In genomic region chr5:150511641-150512367, GRCh38 we compare ENCODE assay signal across 9 cellular contexts. TPM values are rescaled to one million over a fixed set of nuclear protein-coding genes. Genes with fewer than 3 reads are reported as not detected.
DNase-seq lines count a peak whose midpoint lies in the region; ATAC-seq and TF ChIP-seq lines count a peak whose summit lies in the region.
"Had no signal": no experiment of that assay in that cellular context is flagged by ENCODE, and none has a peak within 500 bp of the region (broad histone marks: within the 10 kb centered on the region; RNA-seq: fewer than 3 reads in every experiment).

No MANE protein-coding gene starts in this region.

- peaks cover 49% of the 10 kb centered on the region for H3K4me1 Mint-ChIP-seq in CD14-positive monocyte
- H3K4me1 Mint-ChIP-seq: central memory CD8-positive, alpha-beta T cell had no signal

- H3K4me3 ChIP-seq in SJSA1, result no peak overlapping the region
- H3K4me3 ChIP-seq in fibroblast of villous mesenchyme (ENCODE audit: low read depth, low read length), result no peak overlapping the region

- DNase-seq in CD14-positive monocyte (ENCODE audit: low spot score), result no peak
- DNase-seq in SJSA1 (ENCODE audit: low read depth in 1 of 2, low spot score in 2 of 2), result peak; percentile 49 to 80
- peak; percentile 88 for DNase-seq in fibroblast of villous mesenchyme (ENCODE audit: low read depth)
- DNase-seq in omental fat pad (ENCODE audit: low spot score), result no peak
- no peak for DNase-seq in NCI-H2107 (lab: John Stamatoyannopoulos, UW)
- no peak for DNase-seq in activated T-cell treated with anti-CD3 and anti-CD28 coated beads for 4 hours
- no peak for DNase-seq in DMS79 (lab: John Stamatoyannopoulos, UW)

- TF ChIP-seq CTCF in CD14-positive monocyte (IDR thresholded peaks at IDR 0.05) (no peak), fibroblast of villous mesenchyme (IDR thresholded peaks at IDR 0.05; ENCODE audit: insufficient read depth, low read depth, low read length) (no peak), omental fat pad (IDR thresholded peaks at IDR 0.05) (no peak)

- intact Hi-C loops in CD14-positive monocyte (cut with micrococcal nuclease), result no loop called here

- peaks cover 0 to 2% (median 0%) of the 10 kb centered on the region in 7 donors for H3K9me3 Mint-ChIP-seq in CD14-positive monocyte
- H3K9me3 Mint-ChIP-seq: central memory CD8-positive, alpha-beta T cell had no signal

- peak overlapping the region in 5 of 7 donors; percentile 55 to 71 (median 68) for H3K27ac Mint-ChIP-seq in CD14-positive monocyte

- H3K27ac ChIP-seq in SJSA1, result no peak overlapping the region

- peaks cover 0 to 3% (median 0%) of the 10 kb centered on the region in 3 donors for H3K27me3 Mint-ChIP-seq in CD14-positive monocyte (ENCODE audit: low read depth in 3 of 3)
- H3K27me3 Mint-ChIP-seq: central memory CD8-positive, alpha-beta T cell had no signal

- H3K27me3 ChIP-seq in SJSA1 (replicated peaks), result no peaks in the 10 kb centered on the region

- H3K36me3 Mint-ChIP-seq in CD14-positive monocyte, result peaks cover 15 to 30% of the 10 kb centered on the region in 2 donors

- peaks cover 33% of the 10 kb centered on the region for H3K36me3 ChIP-seq in SJSA1

- ATAC-seq in omental fat pad (ENCODE audit: low FRiP score) (peak; percentile 15), HG03460 (IDR thresholded peaks at IDR 0.05; ENCODE audit: unreplicated experiment) (no peak)

- H3K4me1 ChIP-seq in SJSA1 (replicated peaks), result peaks cover 67% of the 10 kb centered on the region

- no peaks in the 10 kb centered on the region for H3K9me3 ChIP-seq in SJSA1 (replicated peaks)

- no peak overlapping the region for H3K4me3 Mint-ChIP-seq in CD14-positive monocyte
- H3K4me3 Mint-ChIP-seq: central memory CD8-positive, alpha-beta T cell had no signal

RNA-seq across cellular contexts. Expression of gene NDST1, which starts 3.9 kb away (rescaled TPM):
- polyA plus RNA-seq in CD14-positive monocyte, result 1 to 10 TPM; 7.0 to 7.5 TPM
- total RNA-seq in SJSA1 (2014; rRNA removed; shearing (Covaris generic)), result 65.0 and 87.8 TPM in 2 replicates
- 87.2 and 89.5 TPM in 2 replicates for total RNA-seq in fibroblast of villous mesenchyme
- 10 to 100 TPM; 45.4 to 86.5 (median 81.2) TPM for total RNA-seq in omental fat pad

Comparison
In these comparisons a context has a peak if more than half of its experiments do, and no peak if none do; other contexts are left out.
1. DNase-seq: peak in SJSA1 (2 of 2) and fibroblast of villous mesenchyme (single experiment); none in CD14-positive monocyte (single experiment), omental fat pad (single experiment), NCI-H2107 (single experiment), activated T-cell treated with anti-CD3 and anti-CD28 coated beads for 4 hours (single experiment) and DMS79 (single experiment).